In the genomic region with DNA sequence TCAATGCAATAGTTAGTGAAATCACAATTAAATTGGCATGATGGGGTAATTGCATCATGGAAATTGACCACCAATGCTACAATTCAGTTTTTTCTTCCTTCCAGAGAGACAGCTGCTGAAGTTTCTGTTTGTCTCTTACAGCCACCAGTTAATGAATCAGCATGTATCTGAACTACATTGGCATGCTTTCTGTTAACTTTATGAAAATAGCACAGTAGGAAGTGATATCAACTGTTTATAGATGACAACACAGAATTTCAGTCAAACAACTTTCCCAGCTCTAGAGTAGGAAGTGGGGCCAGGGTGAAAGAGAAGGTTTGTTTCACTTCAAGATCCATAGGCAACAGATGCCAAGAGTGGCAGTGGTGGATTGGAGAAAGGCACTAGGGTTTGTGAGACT, we compare ENCODE assay signal across 24 cellular contexts.
"Had no signal": no experiment of that assay in that cellular context is flagged by ENCODE, and none has a peak within 500 bp of the region (broad histone marks: within the 10 kb centered on the region; RNA-seq: fewer than 3 reads in every experiment).

No MANE protein-coding gene starts in this region.

- H3K4me3 Mint-ChIP-seq: activated CD4-positive, alpha-beta memory T cell treated with anti-CD3 and anti-CD28 coated beads, Interleukin-2, amount 10 ng/mL, durations not matched to agents 7 days and 5 days; activated CD4-positive, alpha-beta T cell treated with anti-CD3 and anti-CD28 coated beads, Interleukin-2, amount 10 ng/mL, durations not matched to agents 24 days and 14 days; activated naive CD8-positive, alpha-beta T cell treated with anti-CD3 and anti-CD28 coated beads, Interleukin-2, amount 50 U/mL, for 24 hours; activated T-helper 1 cell treated with anti-CD3 and anti-CD28 coated beads, Interleukin-12 subunit alpha, Interleukin-12 subunit beta, Interleukin-2, Interleukin-4 antibody, amounts not matched to agents 30 ng/mL and 10 ng/mL and 1 ng/mL, durations not matched to agents 14 hours and 24 hours and 36 hours; brain; immature natural killer cell; naive B cell; neural crest cell; stimulated activated naive CD8-positive, alpha-beta T cell treated with anti-CD3 and anti-CD28 coated beads, Interleukin-15, Interleukin-2, amounts not matched to agents 100 ng/mL and 50 ng/mL, for 24 hours had no signal

- H3K4me2 ChIP-seq: hepatocyte had no signal

- H3K9me3 ChIP-seq: left lung, right lobe of liver, tibial artery had no signal

- H3K27me3 ChIP-seq: foreskin keratinocyte, hepatocyte, left lung, right lobe of liver, tibial artery had no signal

- H3K36me3 ChIP-seq: left lung, right lobe of liver, tibial artery had no signal

- DNase-seq: activated CD4-positive, alpha-beta memory T cell treated with anti-CD3 and anti-CD28 coated beads, Interleukin-2, amount 10 ng/mL, durations not matched to agents 7 days and 5 days; activated CD4-positive, alpha-beta T cell treated with anti-CD3 and anti-CD28 coated beads, Interleukin-2, amount 10 ng/mL, durations not matched to agents 24 days and 14 days; activated gamma-delta T cell; activated naive CD4-positive, alpha-beta T cell treated with anti-CD3 and anti-CD28 coated beads, Interleukin-2, amount 50 U/mL, for 16 hours; activated naive CD8-positive, alpha-beta T cell treated with anti-CD3 and anti-CD28 coated beads, Interleukin-2, amount 50 U/mL, for 24 hours; anterior cingulate cortex; dermis blood vessel endothelial cell; effector CD8-positive, alpha-beta T cell; erythroblast; foreskin keratinocyte; immature natural killer cell; left lung; naive B cell; occipital lobe; right lobe of liver; stimulated activated CD4-positive, alpha-beta T cell treated with anti-CD3 and anti-CD28 coated beads, Interleukin-1b, Interleukin-23, amount 100 ng/mL, for 48 hours; tibial artery had no signal

- H3K27ac ChIP-seq: foreskin keratinocyte, hepatocyte, left lung, right lobe of liver, skin epidermis, tibial artery had no signal

- H3K9me3 Mint-ChIP-seq: activated CD4-positive, alpha-beta T cell treated with anti-CD3 and anti-CD28 coated beads, Interleukin-2, amount 10 ng/mL, durations not matched to agents 24 days and 14 days; activated naive CD8-positive, alpha-beta T cell treated with anti-CD3 and anti-CD28 coated beads, Interleukin-2, amount 50 U/mL, for 24 hours; activated T-helper 1 cell treated with anti-CD3 and anti-CD28 coated beads, Interleukin-12 subunit alpha, Interleukin-12 subunit beta, Interleukin-2, Interleukin-4 antibody, amounts not matched to agents 30 ng/mL and 10 ng/mL and 1 ng/mL, durations not matched to agents 14 hours and 24 hours and 36 hours; brain; stimulated activated naive CD8-positive, alpha-beta T cell treated with anti-CD3 and anti-CD28 coated beads, Interleukin-15, Interleukin-2, amounts not matched to agents 100 ng/mL and 50 ng/mL, for 24 hours had no signal

- H3K36me3 Mint-ChIP-seq: brain, immature natural killer cell, naive B cell had no signal

- H3K4me3 ChIP-seq: hepatocyte, left lung, lung, right lobe of liver, skin epidermis, tibial artery had no signal

- H3K79me2 ChIP-seq: hepatocyte had no signal

- H3K4me1 ChIP-seq: foreskin keratinocyte, left lung, right lobe of liver, tibial artery had no signal

- ATAC-seq: activated naive CD8-positive, alpha-beta T cell treated with anti-CD3 and anti-CD28 coated beads, Interleukin-2, amount 50 U/mL, for 24 hours; foreskin keratinocyte; left lung; right lobe of liver had no signal

- H3K27me3 Mint-ChIP-seq: activated CD4-positive, alpha-beta memory T cell treated with anti-CD3 and anti-CD28 coated beads, Interleukin-2, amount 10 ng/mL, durations not matched to agents 7 days and 5 days; activated CD4-positive, alpha-beta T cell treated with anti-CD3 and anti-CD28 coated beads, Interleukin-2, amount 10 ng/mL, durations not matched to agents 24 days and 14 days; activated naive CD8-positive, alpha-beta T cell treated with anti-CD3 and anti-CD28 coated beads, Interleukin-2, amount 50 U/mL, for 24 hours; brain; naive B cell; stimulated activated naive CD8-positive, alpha-beta T cell treated with anti-CD3 and anti-CD28 coated beads, Interleukin-15, Interleukin-2, amounts not matched to agents 100 ng/mL and 50 ng/mL, for 24 hours had no signal

- H2AFZ ChIP-seq: hepatocyte had no signal

- H3K4me1 Mint-ChIP-seq: activated CD4-positive, alpha-beta memory T cell treated with anti-CD3 and anti-CD28 coated beads, Interleukin-2, amount 10 ng/mL, durations not matched to agents 7 days and 5 days; activated CD4-positive, alpha-beta T cell treated with anti-CD3 and anti-CD28 coated beads, Interleukin-2, amount 10 ng/mL, durations not matched to agents 24 days and 14 days; activated naive CD8-positive, alpha-beta T cell treated with anti-CD3 and anti-CD28 coated beads, Interleukin-2, amount 50 U/mL, for 24 hours; immature natural killer cell; naive B cell had no signal

- H3K27ac Mint-ChIP-seq: activated CD4-positive, alpha-beta memory T cell treated with anti-CD3 and anti-CD28 coated beads, Interleukin-2, amount 10 ng/mL, durations not matched to agents 7 days and 5 days; activated CD4-positive, alpha-beta T cell treated with anti-CD3 and anti-CD28 coated beads, Interleukin-2, amount 10 ng/mL, durations not matched to agents 24 days and 14 days; activated naive CD8-positive, alpha-beta T cell treated with anti-CD3 and anti-CD28 coated beads, Interleukin-2, amount 50 U/mL, for 24 hours; activated T-helper 1 cell treated with anti-CD3 and anti-CD28 coated beads, Interleukin-12 subunit alpha, Interleukin-12 subunit beta, Interleukin-2, Interleukin-4 antibody, amounts not matched to agents 30 ng/mL and 10 ng/mL and 1 ng/mL, durations not matched to agents 14 hours and 24 hours and 36 hours; brain; immature natural killer cell; naive B cell; stimulated activated naive CD8-positive, alpha-beta T cell treated with anti-CD3 and anti-CD28 coated beads, Interleukin-15, Interleukin-2, amounts not matched to agents 100 ng/mL and 50 ng/mL, for 24 hours had no signal
